Comparison of ENCODE assay signal across 9 cellular contexts in genomic region chrX:19875051-19875432, GRCh38. TPM values are rescaled to one million over a fixed set of nuclear protein-coding genes. Genes with fewer than 3 reads are reported as not detected.
DNase-seq lines count a peak whose midpoint lies in the region; ATAC-seq and TF ChIP-seq lines count a peak whose summit lies in the region.
"Had no signal": no experiment of that assay in that cellular context is flagged by ENCODE, and none has a peak within 500 bp of the region (broad histone marks: within the 10 kb centered on the region; RNA-seq: fewer than 3 reads in every experiment).

No MANE protein-coding gene starts in this region.

- peaks cover 52% of the 10 kb centered on the region for H3K4me1 Mint-ChIP-seq in activated T-helper 2 cell treated with anti-CD3 and anti-CD28 coated beads, Interferon-gamma antibody, Interleukin-2, Interleukin-4, amounts not matched to agents 10 μg/mL and 5 μg/mL and 100 μg/mL, durations not matched to agents 14 hours and 24 hours and 36 hours (ENCODE audit: low read depth)
- peaks cover 81% of the 10 kb centered on the region for H3K4me1 Mint-ChIP-seq in stimulated activated naive CD8-positive, alpha-beta T cell treated with anti-CD3 and anti-CD28 coated beads, Interleukin-15, amount 100 ng/mL, for 72 hours

- no peak overlapping the region for H2AFZ ChIP-seq in Loucy (ENCODE audit: low read length)

- intact Hi-C loops in left ventricle myocardium superior (cut with micrococcal nuclease) = no loop called here
- intact Hi-C loops in activated T-helper 2 cell treated with anti-CD3 and anti-CD28 coated beads, Interferon-gamma antibody, Interleukin-2, Interleukin-4, amounts not matched to agents 10 μg/mL and 5 μg/mL and 100 μg/mL, durations not matched to agents 14 hours and 24 hours and 36 hours (cut with micrococcal nuclease) = no loop called here

- DNase-seq in left ventricle myocardium superior = no peak
- DNase-seq in right atrium auricular region (ENCODE audit: low spot score) = no peak
- no peak for DNase-seq in activated T-helper 2 cell treated with anti-CD3 and anti-CD28 coated beads, Interferon-gamma antibody, Interleukin-2, Interleukin-4, amounts not matched to agents 10 μg/mL and 5 μg/mL and 100 μg/mL, durations not matched to agents 14 hours and 24 hours and 36 hours (ENCODE audit: low spot score)
- DNase-seq in stimulated activated naive CD8-positive, alpha-beta T cell treated with anti-CD3 and anti-CD28 coated beads, Interleukin-15, amount 100 ng/mL, for 72 hours = no peak
- DNase-seq in NCI-H2171 (lab: John Stamatoyannopoulos, UW) = no peak
- DNase-seq in NCI-H446 (lab: John Stamatoyannopoulos, UW) = no peak
- DNase-seq: activated naive CD8-positive, alpha-beta T cell treated with anti-CD3 and anti-CD28 coated beads, Interleukin-2, amount 10 ng/mL, durations not matched to agents 7 days and 5 days had no signal

- no peak overlapping the region for H3K9ac ChIP-seq in Loucy (ENCODE audit: low read depth, low read length, poor library complexity, severe bottlenecking)

- H3K4me1 ChIP-seq in right atrium auricular region = no peaks in the 10 kb centered on the region
- H3K4me1 ChIP-seq in Loucy (ENCODE audit: insufficient read depth, low read length, poor library complexity, severe bottlenecking) = peaks cover 48% of the 10 kb centered on the region

- H3K79me2 ChIP-seq in Loucy (ENCODE audit: insufficient read depth, low read length) = peaks cover 75% of the 10 kb centered on the region

- TF ChIP-seq CTCF in right atrium auricular region (IDR thresholded peaks at IDR 0.05) (no peak), Loucy (conservative IDR thresholded peaks at IDR 0.05; ENCODE audit: low read length) (no peak)

- no peaks in the 10 kb centered on the region for H3K9me3 ChIP-seq in right atrium auricular region
- H3K9me3 ChIP-seq in Loucy (ENCODE audit: insufficient read depth, low read depth, low read length) = no peaks in the 10 kb centered on the region; the same call in 1 of the 2 replicates

- H3K36me3 ChIP-seq in right atrium auricular region = no peaks in the 10 kb centered on the region
- no peaks in the 10 kb centered on the region for H3K36me3 ChIP-seq in Loucy (ENCODE audit: insufficient read depth, low read length)

- no peaks in the 10 kb centered on the region for H3K27me3 Mint-ChIP-seq in activated T-helper 2 cell treated with anti-CD3 and anti-CD28 coated beads, Interferon-gamma antibody, Interleukin-2, Interleukin-4, amounts not matched to agents 10 μg/mL and 5 μg/mL and 100 μg/mL, durations not matched to agents 14 hours and 24 hours and 36 hours (ENCODE audit: low read depth)
- H3K27me3 Mint-ChIP-seq in stimulated activated naive CD8-positive, alpha-beta T cell treated with anti-CD3 and anti-CD28 coated beads, Interleukin-15, amount 100 ng/mL, for 72 hours = no peaks in the 10 kb centered on the region
- H3K27me3 Mint-ChIP-seq: activated naive CD8-positive, alpha-beta T cell treated with anti-CD3 and anti-CD28 coated beads, Interleukin-2, amount 10 ng/mL, durations not matched to agents 7 days and 5 days had no signal

- H3K4me2 ChIP-seq in Loucy (ENCODE audit: low read depth, low read length, poor library complexity, severe bottlenecking) = peak overlapping the region; percentile 27

- peaks cover under 1% of the 10 kb centered on the region for H4K20me1 ChIP-seq in Loucy (ENCODE audit: insufficient read depth, low read length, poor library complexity, severe bottlenecking)

- H3K4me3 ChIP-seq in right atrium auricular region (no peak overlapping the region), Loucy (ENCODE audit: low read length, poor library complexity, severe bottlenecking) (no peak overlapping the region)

- H3K36me3 Mint-ChIP-seq in activated T-helper 2 cell treated with anti-CD3 and anti-CD28 coated beads, Interferon-gamma antibody, Interleukin-2, Interleukin-4, amounts not matched to agents 10 μg/mL and 5 μg/mL and 100 μg/mL, durations not matched to agents 14 hours and 24 hours and 36 hours (ENCODE audit: low read depth) = peaks cover 12% of the 10 kb centered on the region

- H3K4me3 Mint-ChIP-seq in activated T-helper 2 cell treated with anti-CD3 and anti-CD28 coated beads, Interferon-gamma antibody, Interleukin-2, Interleukin-4, amounts not matched to agents 10 μg/mL and 5 μg/mL and 100 μg/mL, durations not matched to agents 14 hours and 24 hours and 36 hours (ENCODE audit: low read depth) = peak overlapping the region; percentile 42
- H3K4me3 Mint-ChIP-seq in stimulated activated naive CD8-positive, alpha-beta T cell treated with anti-CD3 and anti-CD28 coated beads, Interleukin-15, amount 100 ng/mL, for 72 hours = peak overlapping the region; percentile 4 to 49
- H3K4me3 Mint-ChIP-seq: activated naive CD8-positive, alpha-beta T cell treated with anti-CD3 and anti-CD28 coated beads, Interleukin-2, amount 10 ng/mL, durations not matched to agents 7 days and 5 days had no signal

- H3K27me3 ChIP-seq in right atrium auricular region = no peaks in the 10 kb centered on the region
- no peaks in the 10 kb centered on the region for H3K27me3 ChIP-seq in Loucy (ENCODE audit: insufficient read depth, low read length, poor library complexity, severe bottlenecking)

- peak overlapping the region; percentile 61 for H3K27ac Mint-ChIP-seq in activated T-helper 2 cell treated with anti-CD3 and anti-CD28 coated beads, Interferon-gamma antibody, Interleukin-2, Interleukin-4, amounts not matched to agents 10 μg/mL and 5 μg/mL and 100 μg/mL, durations not matched to agents 14 hours and 24 hours and 36 hours
- H3K27ac Mint-ChIP-seq in stimulated activated naive CD8-positive, alpha-beta T cell treated with anti-CD3 and anti-CD28 coated beads, Interleukin-15, amount 100 ng/mL, for 72 hours = peak overlapping the region in 1 of 2 donors; percentile 55

- peak; percentile 18 for ATAC-seq in left ventricle myocardium superior
- ATAC-seq in stimulated activated naive CD8-positive, alpha-beta T cell treated with anti-CD3 and anti-CD28 coated beads, Interleukin-15, amount 100 ng/mL, for 72 hours = peak; percentile 33
- ATAC-seq in GM21390 (IDR thresholded peaks at IDR 0.05; ENCODE audit: unreplicated experiment) = no peak

- peaks cover 5% of the 10 kb centered on the region; the same call in 1 of the 2 replicates for H3F3A ChIP-seq in Loucy (ENCODE audit: low read depth)

- H3K9me2 ChIP-seq in Loucy (replicated peaks; ENCODE audit: low read depth, low read length) = no peaks in the 10 kb centered on the region

- H3K9me3 Mint-ChIP-seq in activated T-helper 2 cell treated with anti-CD3 and anti-CD28 coated beads, Interferon-gamma antibody, Interleukin-2, Interleukin-4, amounts not matched to agents 10 μg/mL and 5 μg/mL and 100 μg/mL, durations not matched to agents 14 hours and 24 hours and 36 hours = no peaks in the 10 kb centered on the region
- no peaks in the 10 kb centered on the region for H3K9me3 Mint-ChIP-seq in stimulated activated naive CD8-positive, alpha-beta T cell treated with anti-CD3 and anti-CD28 coated beads, Interleukin-15, amount 100 ng/mL, for 72 hours
- H3K9me3 Mint-ChIP-seq: activated naive CD8-positive, alpha-beta T cell treated with anti-CD3 and anti-CD28 coated beads, Interleukin-2, amount 10 ng/mL, durations not matched to agents 7 days and 5 days had no signal

- H3K27ac ChIP-seq in right atrium auricular region = no peak overlapping the region

RNA-seq across cellular contexts. Expression of gene SH3KBP1, which starts 12.4 kb away (rescaled TPM):
- total RNA-seq in left ventricle myocardium superior (73.4 TPM), right atrium auricular region (10 to 100 TPM in 1 of 2 donors, 1 to 10 TPM in 1; 9.4 to 21.4 TPM)
- 61.6 and 67.9 TPM in 2 replicates for total RNA-seq in activated T-helper 2 cell treated with anti-CD3 and anti-CD28 coated beads, Interferon-gamma antibody, Interleukin-2, Interleukin-4, amounts not matched to agents 10 μg/mL and 5 μg/mL and 100 μg/mL, durations not matched to agents 14 hours and 24 hours and 36 hours
